Comparison of ENCODE assay signal across 11 cellular contexts in genomic region chr3:99012051-99012450, GRCh38.
A peak's percentile ranks its signal among the peaks of the same experiment; 100 is the strongest.
DNase-seq lines count a peak whose midpoint lies in the region; ATAC-seq and TF ChIP-seq lines count a peak whose summit lies in the region.
"Had no signal": no experiment of that assay in that cellular context is flagged by ENCODE, and none has a peak within 500 bp of the region (broad histone marks: within the 10 kb centered on the region; RNA-seq: fewer than 3 reads in every experiment).

No MANE protein-coding gene starts in this region.

- TF ChIP-seq POLR2A in Peyer's patch (IDR thresholded peaks at IDR 0.05) = no peak

- H3K4me3 ChIP-seq in Peyer's patch (no peak overlapping the region), mucosa of descending colon (no peak overlapping the region)
- H3K4me3 ChIP-seq: uterus had no signal

- H3K27ac ChIP-seq in Peyer's patch = no peak overlapping the region
- H3K27ac ChIP-seq: uterus had no signal

- H3K9me3 ChIP-seq in Peyer's patch (no peaks in the 10 kb centered on the region), mucosa of descending colon (no peaks in the 10 kb centered on the region)
- H3K9me3 ChIP-seq: uterus had no signal

- no peaks in the 10 kb centered on the region for H3K27me3 ChIP-seq in Peyer's patch
- H3K27me3 ChIP-seq: uterus had no signal

- DNase-seq in left kidney (ENCODE audit: low read depth, low spot score) (peak; percentile 74), Peyer's patch (no peak), epidermal melanocyte (ENCODE audit: insufficient read length, low spot score) (no peak), mucosa of descending colon (no peak), HT-29 (ENCODE audit: low spot score) (no peak)
- DNase-seq: activated naive CD8-positive, alpha-beta T cell treated with anti-CD3 and anti-CD28 coated beads, Interleukin-2, amount 10 ng/mL, durations not matched to agents 7 days and 5 days; T-helper 2 cell; uterus had no signal

- peak; percentile 87 for ATAC-seq in GM18517 (IDR thresholded peaks at IDR 0.05; ENCODE audit: unreplicated experiment)
- ATAC-seq in GM21737 (IDR thresholded peaks at IDR 0.05; ENCODE audit: unreplicated experiment) = peak; percentile 93
- ATAC-seq in HG03520 (IDR thresholded peaks at IDR 0.05; ENCODE audit: unreplicated experiment) = peak; percentile 74
- no peak for ATAC-seq in mucosa of descending colon

- H3K4me1 ChIP-seq in Peyer's patch (no peaks in the 10 kb centered on the region), mucosa of descending colon (ENCODE audit: low read depth) (no peaks in the 10 kb centered on the region)
- H3K4me1 ChIP-seq: uterus had no signal

- intact Hi-C loops in mucosa of descending colon (cut with DNase I, micrococcal nuclease) = no loop called here

- TF ChIP-seq CTCF in Peyer's patch (IDR thresholded peaks at IDR 0.05) = no peak
- no peak for TF ChIP-seq CTCF in mucosa of descending colon (IDR thresholded peaks at IDR 0.05)

- H3K36me3 ChIP-seq in Peyer's patch (no peaks in the 10 kb centered on the region), mucosa of descending colon (ENCODE audit: low read depth) (no peaks in the 10 kb centered on the region)
- H3K36me3 ChIP-seq: uterus had no signal
